ENCODE assay signal across 17 cellular contexts in genomic region chr2:67465623-67466022, GRCh38.
A peak's percentile ranks its signal among the peaks of the same experiment; 100 is the strongest.
DNase-seq lines count a peak whose midpoint lies in the region; TF ChIP-seq lines count a peak whose summit lies in the region.
"Had no signal": no experiment of that assay in that cellular context is flagged by ENCODE, and none has a peak within 500 bp of the region (broad histone marks: within the 10 kb centered on the region; RNA-seq: fewer than 3 reads in every experiment).

No MANE protein-coding gene starts in this region.

- no TSS peak for BruUV-seq in Calu3 (replicated peaks; lab: Mats Ljungman, UMichigan)

- no peak for TF ChIP-seq CTCF in Calu3 (IDR thresholded peaks at IDR 0.05; ENCODE audit: unreplicated experiment)

- H3K36me3 Mint-ChIP-seq in Calu3 (ENCODE audit: insufficient read depth, unreplicated experiment): peaks cover 5% of the 10 kb centered on the region
- H3K36me3 Mint-ChIP-seq: T-cell had no signal

- H3K9me3 Mint-ChIP-seq in Calu3 (ENCODE audit: low read depth, unreplicated experiment): peaks cover 2% of the 10 kb centered on the region
- H3K9me3 Mint-ChIP-seq: CD4-positive, alpha-beta T cell; T-cell had no signal

- CTCF ChIA-PET in Calu3 (lab: Charles Lee): interaction anchor here (1.0 kb wide), 1 partner anchor 107 kb away, joined by 3 read pairs; no protein-coding TSS in a partner anchor

- H3K4me1 Mint-ChIP-seq in Calu3 (ENCODE audit: low read depth, unreplicated experiment): peaks cover 48% of the 10 kb centered on the region
- H3K4me1 Mint-ChIP-seq: B cell, T-cell had no signal

- H3K4me3 Mint-ChIP-seq in Calu3 (ENCODE audit: low read depth, unreplicated experiment): no peak overlapping the region
- H3K4me3 Mint-ChIP-seq: B cell; CD4-positive, alpha-beta T cell; T-cell had no signal

- no peaks in the 10 kb centered on the region for H3K27me3 Mint-ChIP-seq in Calu3 (ENCODE audit: unreplicated experiment)

- H3K27ac ChIP-seq in epithelial cell of prostate: peak overlapping the region; percentile 88

- no peak for DNase-seq in Calu3
- DNase-seq in NAMALWA (ENCODE audit: low spot score): peak; percentile 22
- DNase-seq in NCI-H69 (lab: John Stamatoyannopoulos, UW): peak; percentile 82
- DNase-seq in epithelial cell of prostate (ENCODE audit: low read depth, low spot score): no peak
- no peak for DNase-seq in 8988T
- DNase-seq in activated CD4-positive, alpha-beta T cell treated with anti-CD3 and anti-CD28 coated beads for 4 hours: no peak
- DNase-seq in COLO829 (ENCODE audit: low spot score): no peak
- no peak for DNase-seq in NOMO-1 treated with dmso at 0.1 percent for 144 hours (lab: John Stamatoyannopoulos, UW; ENCODE audit: unreplicated experiment)
- DNase-seq: CD4-positive, alpha-beta T cell; H7; KBM-7; NCI-H1694 treated with DMSO at 0.1 percent for 48 hours; NCI-H82; OCI-M1; T-cell; T1000 had no signal

- peak overlapping the region; percentile 89 for H3K27ac Mint-ChIP-seq in Calu3 (ENCODE audit: unreplicated experiment)
- H3K27ac Mint-ChIP-seq: B cell; CD4-positive, alpha-beta T cell; T-cell had no signal

- intact Hi-C loops in Calu3 (cut with micrococcal nuclease; ENCODE audit: unreplicated experiment): no loop called here

Comparison
In these comparisons a context has a peak if more than half of its experiments do, and no peak if none do; other contexts are left out.
1. DNase-seq: peak in NAMALWA (single experiment) and NCI-H69 (single experiment); none in Calu3 (single experiment), epithelial cell of prostate (single experiment), 8988T (single experiment), activated CD4-positive, alpha-beta T cell treated with anti-CD3 and anti-CD28 coated beads for 4 hours (0 of 2), COLO829 (single experiment) and NOMO-1 treated with dmso at 0.1 percent for 144 hours (single experiment).